ENCODE assay signal across 24 cellular contexts in the genomic region with DNA sequence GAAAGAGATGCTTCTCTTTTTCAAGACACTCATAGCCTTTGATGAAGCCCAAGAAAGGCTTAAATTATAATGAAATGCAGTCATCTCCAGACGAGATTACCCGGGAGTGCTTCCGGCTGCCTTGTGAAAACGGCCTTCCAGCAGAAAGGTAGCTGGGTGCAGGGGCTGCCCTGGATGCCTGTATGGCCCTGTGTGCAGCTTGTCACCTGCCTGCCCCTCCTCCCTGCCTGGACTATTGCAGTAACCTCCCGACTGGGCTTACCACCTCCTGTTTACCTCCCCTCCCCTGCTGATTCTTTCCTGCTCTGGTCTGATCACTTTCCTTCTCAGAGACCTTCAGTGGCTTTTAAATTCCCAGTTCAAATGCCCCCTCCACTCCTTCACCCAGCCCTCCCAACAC.
DNase-seq lines count a peak whose midpoint lies in the region; ATAC-seq and TF ChIP-seq lines count a peak whose summit lies in the region.
"Had no signal": no experiment of that assay in that cellular context is flagged by ENCODE, and none has a peak within 500 bp of the region (broad histone marks: within the 10 kb centered on the region; RNA-seq: fewer than 3 reads in every experiment).

No MANE protein-coding gene starts in this region.

- POLR2A ChIA-PET in SK-N-SH (lab: Yijun Ruan, JAX) = interaction anchor here (0.9 kb wide), 1 partner anchor 11 kb away, joined by 3 read pairs; no protein-coding TSS in a partner anchor

- H3K27me3 Mint-ChIP-seq in glutamatergic neuron (ENCODE audit: unreplicated experiment) = peaks cover 12% of the 10 kb centered on the region

- H3K27ac ChIP-seq in SK-N-SH (ENCODE audit: low read depth in 2 of 2, low read length in 1 of 2) (peak overlapping the region; percentile 86 to 94), neural cell (ENCODE audit: low read length) (peak overlapping the region; percentile 83), psoas muscle (no peak overlapping the region)
- H3K27ac ChIP-seq: body of pancreas, ovary had no signal

- H3K4me3 ChIP-seq in H7 (ENCODE audit: insufficient read depth, low read depth, low read length) = no peak overlapping the region
- H3K4me3 ChIP-seq in SK-N-SH (ENCODE audit: low read depth in 2 of 2, low read length in 1 of 2) = peak overlapping the region in 1 of 2 experiments; percentile 17; a peak in 1 of 4 replicates
- H3K4me3 ChIP-seq in neural cell (ENCODE audit: low read length) = no peak overlapping the region
- H3K4me3 ChIP-seq in psoas muscle = no peak overlapping the region
- no peak overlapping the region for H3K4me3 ChIP-seq in mucosa of descending colon
- H3K4me3 ChIP-seq: body of pancreas, lung, ovary, tibial artery had no signal

- H3K27me3 ChIP-seq in H7 (ENCODE audit: control insufficient read depth, insufficient read depth, low read length) (no peaks in the 10 kb centered on the region), SK-N-SH (ENCODE audit: insufficient read depth) (no peaks in the 10 kb centered on the region), neural cell (ENCODE audit: insufficient read depth, low read depth, low read length) (no peaks in the 10 kb centered on the region), psoas muscle (ENCODE audit: insufficient read depth in 3 of 3, low read length in 2 of 3) (peaks cover 0 to 34% (median 3%) of the 10 kb centered on the region in 3 donors)
- H3K27me3 ChIP-seq: body of pancreas, ovary had no signal

- WGBS in SK-N-SH (ENCODE audit: low lambda C conversion rate) = 45% methylated on average over 5 of the region's 5 CpGs
- WGBS in psoas muscle, 3 donors = 47 to 49% (median 48%) methylated on average over 5 of the region's 5 CpGs

- peaks cover 37% of the 10 kb centered on the region for H3K4me1 Mint-ChIP-seq in glutamatergic neuron (ENCODE audit: low read depth, unreplicated experiment)
- H3K4me1 Mint-ChIP-seq: activated naive CD8-positive, alpha-beta T cell treated with anti-CD3 and anti-CD28 coated beads, Interleukin-2, amount 50 U/mL, for 24 hours; stimulated activated naive CD8-positive, alpha-beta T cell treated with anti-CD3 and anti-CD28 coated beads, Interleukin-15, amount 100 ng/mL, for 72 hours had no signal

- TF ChIP-seq CTCF in SK-N-SH (IDR thresholded peaks at IDR 0.05) (no peak), glutamatergic neuron (IDR thresholded peaks at IDR 0.05; ENCODE audit: partially characterized antibody, unreplicated experiment) (no peak), neural cell (IDR thresholded peaks at IDR 0.05; ENCODE audit: poor library complexity, severe bottlenecking) (no peak), psoas muscle (IDR thresholded peaks at IDR 0.05) (no peak), mucosa of descending colon (IDR thresholded peaks at IDR 0.05) (no peak)

- H4K20me1 ChIP-seq in SK-N-SH (ENCODE audit: insufficient read depth) (no peaks in the 10 kb centered on the region), neural cell (ENCODE audit: insufficient read depth) (no peaks in the 10 kb centered on the region)

- H3K36me3 ChIP-seq in H7 (replicated peaks; ENCODE audit: control insufficient read depth, insufficient read depth, low read length) (no peaks in the 10 kb centered on the region), SK-N-SH (replicated peaks in 1 of 2; ENCODE audit: control insufficient read depth in 1 of 2, insufficient read depth in 2 of 2, low read length in 1 of 2) (no peaks in the 10 kb centered on the region), neural cell (ENCODE audit: insufficient read depth, low read length) (no peaks in the 10 kb centered on the region), psoas muscle (ENCODE audit: insufficient read depth in 1 of 2, low read depth in 1 of 2) (no peaks in the 10 kb centered on the region), mucosa of descending colon (ENCODE audit: low read depth) (no peaks in the 10 kb centered on the region)
- H3K36me3 ChIP-seq: ovary, tibial artery had no signal

- H3F3A ChIP-seq in SK-N-SH (replicated peaks; ENCODE audit: insufficient read depth) (peaks cover 14% of the 10 kb centered on the region), neural cell (ENCODE audit: insufficient read depth, low read length, poor library complexity, severe bottlenecking) (no peaks in the 10 kb centered on the region)

- H2AFZ ChIP-seq in SK-N-SH (ENCODE audit: low read depth) = peak overlapping the region; percentile 94
- H2AFZ ChIP-seq in neural cell (ENCODE audit: low read depth, low read length) = peak overlapping the region; percentile 38

- peak overlapping the region; percentile 75 for H3K4me2 ChIP-seq in SK-N-SH
- peak overlapping the region; percentile 9 for H3K4me2 ChIP-seq in neural cell (ENCODE audit: low read length)

- ATAC-seq in psoas muscle (no peak), mucosa of descending colon (no peak), HG03439 (IDR thresholded peaks at IDR 0.05; ENCODE audit: unreplicated experiment) (no peak)
- ATAC-seq: activated CD8-positive, alpha-beta T cell treated with anti-CD3 and anti-CD28 coated beads for 36 hours; activated naive CD8-positive, alpha-beta T cell treated with anti-CD3 and anti-CD28 coated beads, Interleukin-2, amount 50 U/mL, for 24 hours; body of pancreas; stimulated activated naive CD8-positive, alpha-beta T cell treated with anti-CD3 and anti-CD28 coated beads, Interleukin-15, amount 100 ng/mL, for 72 hours had no signal

- intact Hi-C loops in psoas muscle (cut with DNase I) = no loop called here
- intact Hi-C loops in mucosa of descending colon (cut with DNase I, micrococcal nuclease) = no loop called here

- H3K9ac ChIP-seq in SK-N-SH (peak overlapping the region; percentile 67; the same call in 1 of the 2 replicates), neural cell (ENCODE audit: low read length) (peak overlapping the region; percentile 58)

- H3K4me3 Mint-ChIP-seq in glutamatergic neuron (ENCODE audit: unreplicated experiment) = peak overlapping the region; percentile 39
- H3K4me3 Mint-ChIP-seq: activated CD8-positive, alpha-beta T cell treated with anti-CD3 and anti-CD28 coated beads for 36 hours; activated naive CD8-positive, alpha-beta T cell treated with anti-CD3 and anti-CD28 coated beads, Interleukin-2, amount 50 U/mL, for 24 hours; stimulated activated naive CD8-positive, alpha-beta T cell treated with anti-CD3 and anti-CD28 coated beads, Interleukin-15, amount 100 ng/mL, for 72 hours had no signal

- H3K9me3 ChIP-seq in SK-N-SH (no peaks in the 10 kb centered on the region), neural cell (ENCODE audit: low read length) (no peaks in the 10 kb centered on the region), psoas muscle (no peaks in the 10 kb centered on the region), mucosa of descending colon (no peaks in the 10 kb centered on the region)
- H3K9me3 ChIP-seq: body of pancreas, ovary, tibial artery had no signal

- TF ChIP-seq RAD21 in SK-N-SH (IDR thresholded peaks at IDR 0.05; ENCODE audit: low read length) (no peak), neural cell (conservative IDR thresholded peaks at IDR 0.05) (no peak)

- H3K9me2 ChIP-seq in SK-N-SH (no peaks in the 10 kb centered on the region), neural cell (ENCODE audit: insufficient read depth, low read length) (no peaks in the 10 kb centered on the region)

- H3K9me3 Mint-ChIP-seq in glutamatergic neuron (ENCODE audit: unreplicated experiment) = peaks cover 4% of the 10 kb centered on the region
- H3K9me3 Mint-ChIP-seq: activated CD8-positive, alpha-beta T cell treated with anti-CD3 and anti-CD28 coated beads for 36 hours; activated naive CD8-positive, alpha-beta T cell treated with anti-CD3 and anti-CD28 coated beads, Interleukin-2, amount 50 U/mL, for 24 hours; stimulated activated naive CD8-positive, alpha-beta T cell treated with anti-CD3 and anti-CD28 coated beads, Interleukin-15, amount 100 ng/mL, for 72 hours had no signal

- DNase-seq in H7 = peak; percentile 60
- DNase-seq in SK-N-SH = peak; percentile 36
- DNase-seq in glutamatergic neuron = no peak
- no peak for DNase-seq in DMS153 treated with DMSO at 0.1 percent for 48 hours (lab: John Stamatoyannopoulos, UW; ENCODE audit: unreplicated experiment)
- no peak for DNase-seq in psoas muscle
- no peak for DNase-seq in mucosa of descending colon
- DNase-seq: activated CD4-positive, CD25-positive, alpha-beta regulatory T cell treated with anti-CD3 and anti-CD28 coated beads, Interleukin-2, amount 50 U/mL, for 72 hours; activated CD8-positive, alpha-beta T cell treated with anti-CD3 and anti-CD28 coated beads for 36 hours; activated gamma-delta T cell; activated naive CD8-positive, alpha-beta T cell treated with anti-CD3 and anti-CD28 coated beads, Interleukin-2, amount 50 U/mL, for 24 hours; body of pancreas; Calu3; HCEC 1CT; NCI-H1105; NCI-H2107; NCI-H510A; ovary; SIG-M5; stimulated activated naive CD8-positive, alpha-beta T cell treated with anti-CD3 and anti-CD28 coated beads, Interleukin-15, amount 100 ng/mL, for 72 hours; T-helper 1 cell; tibial artery had no signal

- H3K4me1 ChIP-seq in SK-N-SH (ENCODE audit: control insufficient read depth in 1 of 2, insufficient read depth in 2 of 2, low read depth in 1 of 2, low read length in 1 of 2) = peaks cover 26 to 38% of the 10 kb centered on the region in 2 experiments
- no peaks in the 10 kb centered on the region for H3K4me1 ChIP-seq in psoas muscle
- no peaks in the 10 kb centered on the region for H3K4me1 ChIP-seq in mucosa of descending colon (ENCODE audit: low read depth)

- no peaks in the 10 kb centered on the region for H3K36me3 Mint-ChIP-seq in glutamatergic neuron (ENCODE audit: unreplicated experiment)

- TF ChIP-seq EP300 in SK-N-SH (IDR thresholded peaks at IDR 0.05; ENCODE audit: borderline replicate concordance in 1 of 2, low read depth in 1 of 2, low read length in 1 of 2) (no peak), neural cell (conservative IDR thresholded peaks at IDR 0.05; ENCODE audit: poor library complexity, severe bottlenecking) (no peak)

- peak overlapping the region; percentile 79 for H3K27ac Mint-ChIP-seq in glutamatergic neuron (ENCODE audit: unreplicated experiment)
- H3K27ac Mint-ChIP-seq: activated CD8-positive, alpha-beta T cell treated with anti-CD3 and anti-CD28 coated beads for 36 hours; activated naive CD8-positive, alpha-beta T cell treated with anti-CD3 and anti-CD28 coated beads, Interleukin-2, amount 50 U/mL, for 24 hours; stimulated activated naive CD8-positive, alpha-beta T cell treated with anti-CD3 and anti-CD28 coated beads, Interleukin-15, amount 100 ng/mL, for 72 hours had no signal

- CTCF ChIA-PET in SK-N-SH (lab: Yijun Ruan, JAX) = interaction anchor here (1.1 to 4.7 kb wide), 7 partner anchors 20 to 359 kb away, joined by 3 to 27 read pairs (median 4); no protein-coding TSS in a partner anchor

- H3K79me2 ChIP-seq in SK-N-SH (ENCODE audit: insufficient read depth) = no peaks in the 10 kb centered on the region
- H3K79me2 ChIP-seq in neural cell (replicated peaks; ENCODE audit: insufficient read depth, low read length) = no peaks in the 10 kb centered on the region

TF ChIP-seq in SK-N-SH, 30 proteins besides CTCF, POLR2A, EP300 and RAD21 (continues in another document):
- TF ChIP-seq TCF12 (IDR thresholded peaks at IDR 0.05) = no peak

TF ChIP-seq in neural cell, 6 proteins besides CTCF, POLR2A, EP300 and RAD21:
- peak; percentile 19 for TF ChIP-seq SMC3 (conservative IDR thresholded peaks at IDR 0.05; ENCODE audit: poor library complexity)
- no peak for TF ChIP-seq TAF1 (IDR thresholded peaks at IDR 0.05; ENCODE audit: low read depth)

Comparison
In these comparisons a context has a peak if more than half of its experiments do, and no peak if none do; other contexts are left out.
1. DNase-seq: peak in H7 (single experiment) and SK-N-SH (single experiment); none in glutamatergic neuron (single experiment), DMS153 treated with DMSO at 0.1 percent for 48 hours (single experiment), psoas muscle (0 of 2) and mucosa of descending colon (0 of 3).